Comparison of ENCODE assay signal across 2 cellular contexts in genomic region chr10:23350706-23351105, GRCh38. TPM values are rescaled to one million over a fixed set of nuclear protein-coding genes. Genes with fewer than 3 reads are reported as not detected.
"Had no signal": no experiment of that assay in that cellular context is flagged by ENCODE, and none has a peak within 500 bp of the region (broad histone marks: within the 10 kb centered on the region; RNA-seq: fewer than 3 reads in every experiment).

No MANE protein-coding gene starts in this region.

RNA-seq across cellular contexts. Expression of gene C10orf67, which starts 6.1 kb away (rescaled TPM):
- polyA plus RNA-seq: endothelial cell of umbilical vein, hepatocyte had no signal
